Comparison of ENCODE assay signal across 8 cellular contexts in the genomic region with DNA sequence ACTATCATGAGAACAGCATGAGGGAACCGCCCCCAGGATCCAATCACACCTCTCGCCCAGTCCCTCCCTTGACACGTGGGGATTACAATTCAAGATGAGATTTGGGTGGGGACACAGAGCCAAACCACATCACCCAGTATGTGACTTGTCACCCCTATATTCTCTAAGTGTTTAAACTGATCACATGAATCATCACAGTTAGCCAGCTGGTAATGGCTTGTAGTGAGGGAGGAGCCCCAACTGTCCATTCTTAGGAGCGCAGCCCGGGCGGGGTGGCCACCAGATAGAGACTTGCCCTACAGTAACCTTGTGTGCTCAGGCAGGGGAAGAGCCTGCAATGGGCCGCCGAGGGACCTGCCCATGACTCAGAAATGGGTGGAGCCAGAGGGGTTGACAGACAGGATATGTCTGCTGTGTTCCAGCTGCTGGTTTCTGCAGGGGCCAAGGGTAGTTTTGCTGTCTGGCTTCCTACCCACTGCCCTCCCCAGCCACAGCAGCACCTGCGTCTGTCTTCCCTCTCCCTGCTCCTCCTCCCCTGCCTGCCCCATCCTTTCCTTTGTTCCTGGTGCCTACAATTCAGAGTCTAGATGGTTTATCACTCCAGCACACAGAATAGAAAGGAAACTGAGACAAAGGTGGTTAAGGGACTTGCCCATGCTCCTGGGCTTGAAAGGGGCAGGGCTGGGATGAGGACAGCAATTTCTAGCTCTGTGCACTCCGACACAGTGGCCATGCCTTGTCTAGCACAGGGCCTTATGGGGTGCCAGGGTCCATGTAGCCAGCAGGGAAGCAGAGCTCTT. TPM values are rescaled to one million over a fixed set of nuclear protein-coding genes. Genes with fewer than 3 reads are reported as not detected.
DNase-seq lines count a peak whose midpoint lies in the region; ATAC-seq and TF ChIP-seq lines count a peak whose summit lies in the region.

No MANE protein-coding gene starts in this region.

- H3K4me1 Mint-ChIP-seq in Calu3 (ENCODE audit: low read depth, unreplicated experiment) (no peaks in the 10 kb centered on the region), progenitor cell of endocrine pancreas (ENCODE audit: low read depth) (peaks cover 8% of the 10 kb centered on the region)
- peaks cover 55% of the 10 kb centered on the region for H3K4me1 Mint-ChIP-seq in activated naive CD8-positive, alpha-beta T cell treated with anti-CD3 and anti-CD28 coated beads, Interleukin-2, amount 10 ng/mL, durations not matched to agents 7 days and 5 days

- DNase-seq in Calu3 (peak; percentile 71), SW480 (ENCODE audit: low spot score) (peak; percentile 96), right atrium auricular region (ENCODE audit: low spot score) (peak; percentile 96), smooth muscle cell of the brain vasculature (ENCODE audit: low read depth, low spot score) (peak; percentile 60), progenitor cell of endocrine pancreas (ENCODE audit: low spot score, unreplicated experiment) (no peak)
- DNase-seq in activated naive CD8-positive, alpha-beta T cell treated with anti-CD3 and anti-CD28 coated beads, Interleukin-2, amount 10 ng/mL, durations not matched to agents 7 days and 5 days: peak; percentile 79

- peaks cover 0 to 63% of the 10 kb centered on the region in 2 donors for H3K4me1 ChIP-seq in right atrium auricular region

- H3K36me3 ChIP-seq in right atrium auricular region: peaks cover 3% of the 10 kb centered on the region

- BruUV-seq in Calu3 (replicated peaks; lab: Mats Ljungman, UMichigan): no TSS peak

- CTCF ChIA-PET in Calu3 (lab: Charles Lee): interaction anchor here (0.9 kb wide), 1 partner anchor 31 kb away, joined by 3 read pairs; no protein-coding TSS in a partner anchor

- no peaks in the 10 kb centered on the region for H3K27me3 ChIP-seq in right atrium auricular region

- TF ChIP-seq CTCF in Calu3 (IDR thresholded peaks at IDR 0.05; ENCODE audit: unreplicated experiment) (no peak), right atrium auricular region (IDR thresholded peaks at IDR 0.05) (no peak), progenitor cell of endocrine pancreas (IDR thresholded peaks at IDR 0.05; ENCODE audit: unreplicated experiment) (no peak)

- no peak overlapping the region for H3K27ac Mint-ChIP-seq in Calu3 (ENCODE audit: unreplicated experiment)
- H3K27ac Mint-ChIP-seq in activated naive CD8-positive, alpha-beta T cell treated with anti-CD3 and anti-CD28 coated beads, Interleukin-2, amount 10 ng/mL, durations not matched to agents 7 days and 5 days: peak overlapping the region; percentile 84
- no peak overlapping the region for H3K27ac Mint-ChIP-seq in progenitor cell of endocrine pancreas

- ATAC-seq in GM21367 (IDR thresholded peaks at IDR 0.05; ENCODE audit: unreplicated experiment) (peak; percentile 75), HG03575 (IDR thresholded peaks at IDR 0.05; ENCODE audit: extremely low read depth, insufficient number of reproducible peaks, low FRiP score, unreplicated experiment) (peak; percentile 51)
- ATAC-seq in activated naive CD8-positive, alpha-beta T cell treated with anti-CD3 and anti-CD28 coated beads, Interleukin-2, amount 10 ng/mL, durations not matched to agents 7 days and 5 days (ENCODE audit: low read depth): peak; percentile 99

- intact Hi-C loops in Calu3 (cut with micrococcal nuclease; ENCODE audit: unreplicated experiment): loop anchor here (1.0 kb wide), 1 partner anchor 23 kb away; no protein-coding TSS in a partner anchor

- POLR2A ChIA-PET in activated naive CD8-positive, alpha-beta T cell treated with anti-CD3 and anti-CD28 coated beads, Interleukin-2, amount 10 ng/mL, durations not matched to agents 7 days and 5 days (lab: Charles Lee): interaction anchor here (0.6 to 3.8 kb wide), 6 partner anchors 8 to 195 kb away, joined by 3 to 23 read pairs (median 5); partner anchors contain the start of gene ABCG1

- peaks cover 47% of the 10 kb centered on the region for H3K27me3 Mint-ChIP-seq in Calu3 (ENCODE audit: unreplicated experiment)
- H3K27me3 Mint-ChIP-seq in activated naive CD8-positive, alpha-beta T cell treated with anti-CD3 and anti-CD28 coated beads, Interleukin-2, amount 10 ng/mL, durations not matched to agents 7 days and 5 days: no peaks in the 10 kb centered on the region
- H3K27me3 Mint-ChIP-seq in progenitor cell of endocrine pancreas: peaks cover 47% of the 10 kb centered on the region

- H3K9me3 Mint-ChIP-seq in Calu3 (ENCODE audit: low read depth, unreplicated experiment): no peaks in the 10 kb centered on the region
- no peaks in the 10 kb centered on the region for H3K9me3 Mint-ChIP-seq in activated naive CD8-positive, alpha-beta T cell treated with anti-CD3 and anti-CD28 coated beads, Interleukin-2, amount 10 ng/mL, durations not matched to agents 7 days and 5 days
- H3K9me3 Mint-ChIP-seq in progenitor cell of endocrine pancreas (ENCODE audit: low read depth): no peaks in the 10 kb centered on the region

- H3K9me3 ChIP-seq in right atrium auricular region: no peaks in the 10 kb centered on the region

- no peak overlapping the region for H3K4me3 Mint-ChIP-seq in Calu3 (ENCODE audit: low read depth, unreplicated experiment)
- H3K4me3 Mint-ChIP-seq in activated naive CD8-positive, alpha-beta T cell treated with anti-CD3 and anti-CD28 coated beads, Interleukin-2, amount 10 ng/mL, durations not matched to agents 7 days and 5 days: peak overlapping the region; percentile 67
- H3K4me3 Mint-ChIP-seq in progenitor cell of endocrine pancreas (ENCODE audit: low read depth): no peak overlapping the region

- no peak overlapping the region for H3K4me3 ChIP-seq in right atrium auricular region

- H3K27ac ChIP-seq in right atrium auricular region: peak overlapping the region; percentile 69 to 74

- no peaks in the 10 kb centered on the region for H3K36me3 Mint-ChIP-seq in Calu3 (ENCODE audit: insufficient read depth, unreplicated experiment)
- H3K36me3 Mint-ChIP-seq in activated naive CD8-positive, alpha-beta T cell treated with anti-CD3 and anti-CD28 coated beads, Interleukin-2, amount 10 ng/mL, durations not matched to agents 7 days and 5 days: peaks cover 26% of the 10 kb centered on the region
- H3K36me3 Mint-ChIP-seq in progenitor cell of endocrine pancreas (ENCODE audit: insufficient read depth): no peaks in the 10 kb centered on the region

RNA-seq across cellular contexts. Expression of gene ABCG1, which starts 9.2 kb away (rescaled TPM):
- total RNA-seq in Calu3 (2022): 0.19 and 0.29 TPM in 2 replicates
- total RNA-seq in activated naive CD8-positive, alpha-beta T cell treated with anti-CD3 and anti-CD28 coated beads, Interleukin-2, amount 10 ng/mL, durations not matched to agents 7 days and 5 days: 10 to 100 TPM; 12.2 to 13.2 TPM
- 10 to 100 TPM in 1 of 2 donors, 1 to 10 TPM in 1; 7.9 to 12.3 TPM for total RNA-seq in right atrium auricular region
- total RNA-seq in progenitor cell of endocrine pancreas: 3.7 and 4.6 TPM in 2 replicates
